1 cellular context compared by ENCODE assay signal in the genomic region with DNA sequence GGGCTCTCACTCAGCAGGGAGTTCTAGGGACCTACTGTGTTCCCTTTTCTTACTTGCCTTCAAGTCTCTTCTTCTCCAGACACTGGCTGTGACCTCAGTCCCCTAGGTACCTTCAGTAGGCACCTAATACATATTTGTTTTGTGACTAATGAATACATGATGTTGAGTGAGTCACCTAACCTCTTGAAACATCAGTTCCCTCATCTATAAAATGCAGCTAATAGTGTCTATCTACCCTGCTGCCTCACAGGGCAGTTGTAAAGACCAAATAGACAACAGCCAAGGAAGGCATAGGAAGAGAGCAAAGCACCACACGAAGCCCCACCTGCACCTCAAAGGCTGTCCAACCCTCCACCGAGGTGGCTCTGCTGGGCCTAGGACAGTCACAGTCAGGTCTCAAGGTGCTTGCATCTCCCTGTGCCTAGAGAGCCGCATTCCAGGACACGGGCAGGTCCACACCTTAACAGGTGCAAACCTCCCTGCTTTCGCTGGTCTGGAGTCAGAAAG.
TF ChIP-seq lines count a peak whose summit lies in the region.

No MANE protein-coding gene starts in this region.

TF ChIP-seq in HepG2, 621 proteins besides CTCF, POLR2A, EP300 and RAD21 (continued from another document):
- TF ChIP-seq, protein P1, sequence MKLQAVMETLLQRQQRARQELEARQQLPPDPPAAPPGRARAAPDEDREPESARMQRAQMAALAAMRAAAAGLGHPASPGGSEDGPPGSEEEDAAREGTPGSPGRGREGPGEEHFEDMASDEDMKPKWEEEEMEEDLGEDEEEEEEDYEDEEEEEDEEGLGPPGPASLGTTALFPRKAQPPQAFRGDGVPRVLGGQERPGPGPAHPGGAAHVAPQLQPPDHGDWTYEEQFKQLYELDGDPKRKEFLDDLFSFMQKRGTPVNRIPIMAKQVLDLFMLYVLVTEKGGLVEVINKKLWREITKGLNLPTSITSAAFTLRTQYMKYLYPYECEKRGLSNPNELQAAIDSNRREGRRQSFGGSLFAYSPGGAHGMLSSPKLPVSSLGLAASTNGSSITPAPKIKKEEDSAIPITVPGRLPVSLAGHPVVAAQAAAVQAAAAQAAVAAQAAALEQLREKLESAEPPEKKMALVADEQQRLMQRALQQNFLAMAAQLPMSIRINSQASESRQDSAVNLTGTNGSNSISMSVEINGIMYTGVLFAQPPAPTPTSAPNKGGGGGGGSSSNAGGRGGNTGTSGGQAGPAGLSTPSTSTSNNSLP (IDR thresholded peaks at IDR 0.05; ENCODE audit: low read depth, low read length) = peak; percentile 61; the same call in 1 of the 2 replicates
- no peak for TF ChIP-seq MTF2 (CRISPR knock-in tag; IDR thresholded peaks at IDR 0.05; ENCODE audit: borderline replicate concordance)
- TF ChIP-seq, protein P2, sequence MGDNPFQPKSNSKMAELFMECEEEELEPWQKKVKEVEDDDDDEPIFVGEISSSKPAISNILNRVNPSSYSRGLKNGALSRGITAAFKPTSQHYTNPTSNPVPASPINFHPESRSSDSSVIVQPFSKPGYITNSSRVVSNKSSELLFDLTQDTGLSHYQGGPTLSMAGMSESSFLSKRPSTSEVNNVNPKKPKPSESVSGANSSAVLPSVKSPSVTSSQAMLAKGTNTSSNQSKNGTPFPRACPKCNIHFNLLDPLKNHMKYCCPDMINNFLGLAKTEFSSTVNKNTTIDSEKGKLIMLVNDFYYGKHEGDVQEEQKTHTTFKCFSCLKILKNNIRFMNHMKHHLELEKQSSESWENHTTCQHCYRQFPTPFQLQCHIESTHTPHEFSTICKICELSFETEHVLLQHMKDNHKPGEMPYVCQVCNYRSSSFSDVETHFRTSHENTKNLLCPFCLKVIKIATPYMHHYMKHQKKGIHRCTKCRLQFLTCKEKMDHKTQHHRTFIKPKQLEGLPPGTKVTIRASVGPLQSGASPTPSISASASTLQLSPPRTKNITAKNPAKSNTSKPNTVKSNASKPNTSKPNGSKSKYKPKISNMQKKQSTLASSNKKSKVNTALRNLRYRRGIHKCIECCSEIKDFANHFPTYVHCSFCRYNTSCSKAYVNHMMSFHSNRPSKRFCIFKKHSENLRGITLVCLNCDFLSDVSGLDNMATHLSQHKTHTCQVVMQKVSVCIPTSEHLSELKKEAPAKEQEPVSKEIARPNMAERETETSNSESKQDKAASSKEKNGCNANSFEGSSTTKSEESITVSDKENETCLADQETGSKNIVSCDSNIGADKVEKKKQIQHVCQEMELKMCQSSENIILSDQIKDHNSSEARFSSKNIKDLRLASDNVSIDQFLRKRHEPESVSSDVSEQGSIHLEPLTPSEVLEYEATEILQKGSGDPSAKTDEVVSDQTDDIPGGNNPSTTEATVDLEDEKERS (CRISPR knock-in tag; IDR thresholded peaks at IDR 0.05) = no peak
- no peak for TF ChIP-seq FOXA1 (IDR thresholded peaks at IDR 0.05)
- 0 out of 2 replicates have a peak, but pooled peaks have one; percentile 19 for TF ChIP-seq FOXA1 (CRISPR knock-in tag; IDR thresholded peaks at IDR 0.05)
- TF ChIP-seq, protein P3, sequence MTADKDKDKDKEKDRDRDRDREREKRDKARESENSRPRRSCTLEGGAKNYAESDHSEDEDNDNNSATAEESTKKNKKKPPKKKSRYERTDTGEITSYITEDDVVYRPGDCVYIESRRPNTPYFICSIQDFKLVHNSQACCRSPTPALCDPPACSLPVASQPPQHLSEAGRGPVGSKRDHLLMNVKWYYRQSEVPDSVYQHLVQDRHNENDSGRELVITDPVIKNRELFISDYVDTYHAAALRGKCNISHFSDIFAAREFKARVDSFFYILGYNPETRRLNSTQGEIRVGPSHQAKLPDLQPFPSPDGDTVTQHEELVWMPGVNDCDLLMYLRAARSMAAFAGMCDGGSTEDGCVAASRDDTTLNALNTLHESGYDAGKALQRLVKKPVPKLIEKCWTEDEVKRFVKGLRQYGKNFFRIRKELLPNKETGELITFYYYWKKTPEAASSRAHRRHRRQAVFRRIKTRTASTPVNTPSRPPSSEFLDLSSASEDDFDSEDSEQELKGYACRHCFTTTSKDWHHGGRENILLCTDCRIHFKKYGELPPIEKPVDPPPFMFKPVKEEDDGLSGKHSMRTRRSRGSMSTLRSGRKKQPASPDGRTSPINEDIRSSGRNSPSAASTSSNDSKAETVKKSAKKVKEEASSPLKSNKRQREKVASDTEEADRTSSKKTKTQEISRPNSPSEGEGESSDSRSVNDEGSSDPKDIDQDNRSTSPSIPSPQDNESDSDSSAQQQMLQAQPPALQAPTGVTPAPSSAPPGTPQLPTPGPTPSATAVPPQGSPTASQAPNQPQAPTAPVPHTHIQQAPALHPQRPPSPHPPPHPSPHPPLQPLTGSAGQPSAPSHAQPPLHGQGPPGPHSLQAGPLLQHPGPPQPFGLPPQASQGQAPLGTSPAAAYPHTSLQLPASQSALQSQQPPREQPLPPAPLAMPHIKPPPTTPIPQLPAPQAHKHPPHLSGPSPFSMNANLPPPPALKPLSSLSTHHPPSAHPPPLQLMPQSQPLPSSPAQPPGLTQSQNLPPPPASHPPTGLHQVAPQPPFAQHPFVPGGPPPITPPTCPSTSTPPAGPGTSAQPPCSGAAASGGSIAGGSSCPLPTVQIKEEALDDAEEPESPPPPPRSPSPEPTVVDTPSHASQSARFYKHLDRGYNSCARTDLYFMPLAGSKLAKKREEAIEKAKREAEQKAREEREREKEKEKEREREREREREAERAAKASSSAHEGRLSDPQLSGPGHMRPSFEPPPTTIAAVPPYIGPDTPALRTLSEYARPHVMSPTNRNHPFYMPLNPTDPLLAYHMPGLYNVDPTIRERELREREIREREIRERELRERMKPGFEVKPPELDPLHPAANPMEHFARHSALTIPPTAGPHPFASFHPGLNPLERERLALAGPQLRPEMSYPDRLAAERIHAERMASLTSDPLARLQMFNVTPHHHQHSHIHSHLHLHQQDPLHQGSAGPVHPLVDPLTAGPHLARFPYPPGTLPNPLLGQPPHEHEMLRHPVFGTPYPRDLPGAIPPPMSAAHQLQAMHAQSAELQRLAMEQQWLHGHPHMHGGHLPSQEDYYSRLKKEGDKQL (CRISPR knock-in tag; IDR thresholded peaks at IDR 0.05; ENCODE audit: low read depth) = no peak
